ENCODE assay signal across 21 cellular contexts in genomic region chr16:81680444-81681263, GRCh38.
DNase-seq lines count a peak whose midpoint lies in the region; FAIRE-seq and TF ChIP-seq lines count a peak whose summit lies in the region.
"Had no signal": no experiment of that assay in that cellular context is flagged by ENCODE, and none has a peak within 500 bp of the region (broad histone marks: within the 10 kb centered on the region; RNA-seq: fewer than 3 reads in every experiment).

No MANE protein-coding gene starts in this region.

- H3K27me3 ChIP-seq in Peyer's patch = no peaks in the 10 kb centered on the region
- no peaks in the 10 kb centered on the region for H3K27me3 ChIP-seq in H1 (replicated peaks in 1 of 4; ENCODE audit: control insufficient read depth in 3 of 4, extremely low read depth in 1 of 4, insufficient read depth in 3 of 4, low read length in 3 of 4)
- H3K27me3 ChIP-seq: neutrophil had no signal

- TF ChIP-seq EP300 in H1 (IDR thresholded peaks at IDR 0.05; ENCODE audit: borderline replicate concordance in 1 of 2, low read depth in 2 of 2, low read length in 2 of 2) = no peak

- H3K4me3 ChIP-seq in Peyer's patch = no peak overlapping the region
- H3K4me3 ChIP-seq in H1 (ENCODE audit: extremely low read depth in 1 of 4, insufficient read depth in 2 of 4, low read depth in 3 of 4, low read length in 4 of 4) = no peak overlapping the region

- no peak overlapping the region for H4K91ac ChIP-seq in H1 (replicated peaks; ENCODE audit: insufficient read length, low read length)

- H3K23me2 ChIP-seq in H1 (ENCODE audit: low read depth, low read length) = no peaks in the 10 kb centered on the region; the same call in 1 of the 2 replicates

- peaks cover 0 to 10% (median 0%) of the 10 kb centered on the region in 4 donors for H3K4me1 ChIP-seq in Peyer's patch
- no peaks in the 10 kb centered on the region; a peak in 1 of 7 replicates for H3K4me1 ChIP-seq in H1 (replicated peaks in 1 of 4; ENCODE audit: control insufficient read depth in 3 of 4, insufficient read depth in 4 of 4, low read length in 3 of 4)

- no peak overlapping the region for H3K4ac ChIP-seq in H1 (replicated peaks; ENCODE audit: insufficient read length, low read depth, low read length)

- POLR2A ChIA-PET in H1 (lab: Charles Lee; ENCODE audit: partially characterized antibody) = interaction anchor here (0.6 kb wide), 1 partner anchor 160 kb away, joined by 4 read pairs; no protein-coding TSS in a partner anchor

- no peak overlapping the region for H2AFZ ChIP-seq in H1 (ENCODE audit: low read length)

- peaks cover 0 to 71% (median 0%) of the 10 kb centered on the region in 3 donors for H3K36me3 ChIP-seq in Peyer's patch
- H3K36me3 ChIP-seq in H1 (ENCODE audit: control insufficient read depth in 2 of 4, insufficient read depth in 4 of 4, low read length in 3 of 4) = peaks cover 2 to 13% (median 10%) of the 10 kb centered on the region in 4 experiments; a peak in 4 of 8 replicates

- TF ChIP-seq CTCF in Peyer's patch (IDR thresholded peaks at IDR 0.05) = no peak
- TF ChIP-seq CTCF in H1 (IDR thresholded peaks at IDR 0.05; ENCODE audit: control extremely low read depth in 1 of 3, insufficient read depth in 1 of 3, low read depth in 1 of 3, low read length in 3 of 3) = no peak
- TF ChIP-seq CTCF in mesothelial cell of epicardium (IDR thresholded peaks at IDR 0.05; ENCODE audit: unreplicated experiment) = no peak
- TF ChIP-seq CTCF in GM20000 (IDR thresholded peaks at IDR 0.05; ENCODE audit: extremely low read depth, missing control alignments) = no peak

- peaks cover 4% of the 10 kb centered on the region; the same call in 1 of the 2 replicates for H3K79me1 ChIP-seq in H1 (ENCODE audit: low read depth, low read length)

- H4K8ac ChIP-seq in H1 (ENCODE audit: extremely low read depth, insufficient read depth, low read length) = no peak overlapping the region

- H3K9me3 Mint-ChIP-seq in mesothelial cell of epicardium = no peaks in the 10 kb centered on the region
- H3K9me3 Mint-ChIP-seq: activated CD4-positive, alpha-beta memory T cell treated with anti-CD3 and anti-CD28 coated beads for 36 hours; CD8-positive, alpha-beta T cell had no signal

- no peak overlapping the region for H2BK20ac ChIP-seq in H1 (ENCODE audit: low read length)

- H2BK12ac ChIP-seq in H1 (ENCODE audit: low read depth, low read length) = no peak overlapping the region

- H3K23ac ChIP-seq in H1 (ENCODE audit: insufficient read length) = no peak overlapping the region

- no peaks in the 10 kb centered on the region for H3K4me1 Mint-ChIP-seq in mesothelial cell of epicardium

- no peak for FAIRE-seq in H1 (lab: Jason Lieb, UNC)
- FAIRE-seq: frontal cortex, keratinocyte had no signal

- H3K27ac ChIP-seq in Peyer's patch (peak overlapping the region in 3 of 4 donors; percentile 5 to 61 (median 26)), H1 (ENCODE audit: low read depth, low read length) (no peak overlapping the region), substantia nigra (ENCODE audit: low read depth, low read length, poor library complexity, severe bottlenecking) (peak overlapping the region; percentile 42)
- H3K27ac ChIP-seq: neutrophil had no signal

- DNase-seq in Peyer's patch (peak in 1 of 3 donors; percentile 47), H1 (ENCODE audit: low read depth in 1 of 2, low spot score in 2 of 2) (no peak), mesothelial cell of epicardium (ENCODE audit: low spot score in 2 of 2, unreplicated experiment in 2 of 2) (no peak), substantia nigra (lab: John Stamatoyannopoulos, UW) (no peak), GM20000 (ENCODE audit: low spot score) (no peak), GF-D8 (lab: John Stamatoyannopoulos, UW) (no peak), occipital lobe (lab: John Stamatoyannopoulos, UW) (no peak)
- DNase-seq: activated CD4-positive, alpha-beta memory T cell treated with anti-CD3 and anti-CD28 coated beads for 36 hours; activated naive CD4-positive, alpha-beta T cell; CD8-positive, alpha-beta T cell; erythroblast; GDM1; Karpas-422; NCI-H1092; NCI-H1930; NK-92 treated with Interleukin-12 subunit alpha and Interleukin-12 subunit beta, amount 100 ng/mL, for 24 hours; retina; stimulated activated CD8-positive, alpha-beta memory T cell treated with anti-CD3 and anti-CD28 coated beads, Interleukin-4, amount 100 ng/mL, for 48 hours had no signal

- peak overlapping the region; percentile 6 for H3K27ac Mint-ChIP-seq in mesothelial cell of epicardium
- H3K27ac Mint-ChIP-seq: activated CD4-positive, alpha-beta memory T cell treated with anti-CD3 and anti-CD28 coated beads for 36 hours; CD8-positive, alpha-beta T cell had no signal

- TF ChIP-seq POLR2A in Peyer's patch (IDR thresholded peaks at IDR 0.05) (no peak), H1 (IDR thresholded peaks at IDR 0.05; ENCODE audit: control extremely low read depth in 1 of 2, low read depth in 2 of 2, low read length in 2 of 2) (no peak)

- no peaks in the 10 kb centered on the region for H3K27me3 Mint-ChIP-seq in mesothelial cell of epicardium (ENCODE audit: low read depth)
- H3K27me3 Mint-ChIP-seq: activated CD4-positive, alpha-beta memory T cell treated with anti-CD3 and anti-CD28 coated beads for 36 hours had no signal

- CTCF ChIA-PET in H1 (lab: Charles Lee; ENCODE audit: partially characterized antibody) = interaction anchor here (0.7 to 1.1 kb wide), 3 partner anchors 11 to 47 kb away, joined by 3 to 4 read pairs (median 3); no protein-coding TSS in a partner anchor

- H4K20me1 ChIP-seq in H1 (replicated peaks in 1 of 2; ENCODE audit: control insufficient read depth in 1 of 2, insufficient read depth in 2 of 2, low read length in 2 of 2) = peaks cover 0 to 15% of the 10 kb centered on the region in 2 experiments

- no peak overlapping the region for H2AK5ac ChIP-seq in H1 (ENCODE audit: low read depth, low read length)

- H3K9ac ChIP-seq in H1 (replicated peaks in 1 of 4; ENCODE audit: extremely low read depth in 1 of 4, low read depth in 3 of 4, low read length in 3 of 4) = no peak overlapping the region

- no peak overlapping the region for H2BK15ac ChIP-seq in H1 (ENCODE audit: low read length)

- no peak overlapping the region for H2BK120ac ChIP-seq in H1 (replicated peaks; ENCODE audit: low read depth, low read length)

- H3K79me2 ChIP-seq in H1 (ENCODE audit: control insufficient read depth in 1 of 2, insufficient read depth in 2 of 2, low read length in 2 of 2) = no peaks in the 10 kb centered on the region

- H3K4me3 Mint-ChIP-seq in mesothelial cell of epicardium = no peak overlapping the region
- H3K4me3 Mint-ChIP-seq: activated CD4-positive, alpha-beta memory T cell treated with anti-CD3 and anti-CD28 coated beads for 36 hours; CD8-positive, alpha-beta T cell had no signal

- 0 out of 2 replicates have a peak overlapping the region, but pooled peaks have one; percentile 52 for H2BK5ac ChIP-seq in H1 (ENCODE audit: low read depth, low read length)

- no peak overlapping the region for H3K4me2 ChIP-seq in H1 (ENCODE audit: insufficient read depth in 1 of 2, low read depth in 2 of 2, low read length in 2 of 2)

- no peak overlapping the region for H3K14ac ChIP-seq in H1 (ENCODE audit: insufficient read length)

- no peak overlapping the region for H4K5ac ChIP-seq in H1 (ENCODE audit: insufficient read length, low read depth, low read length)

- peaks cover 21% of the 10 kb centered on the region for H3K36me3 Mint-ChIP-seq in mesothelial cell of epicardium

- H3K9me3 ChIP-seq in Peyer's patch (no peaks in the 10 kb centered on the region), H1 (ENCODE audit: insufficient read depth in 2 of 2, low read depth in 1 of 2, low read length in 1 of 2) (no peaks in the 10 kb centered on the region)
- H3K9me3 ChIP-seq: neutrophil had no signal

- H3K18ac ChIP-seq in H1 (ENCODE audit: extremely low read depth, low read length) = no peak overlapping the region

- H3K56ac ChIP-seq in H1 (replicated peaks; ENCODE audit: insufficient read length, low read depth, low read length) = no peak overlapping the region

- WGBS in H1 (ENCODE audit: extremely low coverage in 1 of 2, insufficient coverage in 1 of 2, insufficient read length in 1 of 2, insufficient replicate concordance in 2 of 2, low coverage in 1 of 2, low lambda C conversion rate in 2 of 2, missing lambda C conversion rate in 1 of 2), 2 experiments = 95% methylated on average over 22 of the region's 22 CpGs; no CpG with 5 or more reads in 1 of the 2 experiments

- TF ChIP-seq RAD21 in H1 (IDR thresholded peaks at IDR 0.05 in 1 of 2, conservative IDR thresholded peaks at IDR 0.05 in 1 of 2; ENCODE audit: low read depth in 2 of 2, low read length in 2 of 2) = no peak

TF ChIP-seq in H1, 55 proteins besides CTCF, POLR2A, EP300 and RAD21 (continues in another document):
- TF ChIP-seq SUZ12 (IDR thresholded peaks at IDR 0.05; ENCODE audit: low read length) = no peak
- no peak for TF ChIP-seq KDM1A (IDR thresholded peaks at IDR 0.05; ENCODE audit: borderline replicate concordance, low read length)
- no peak for TF ChIP-seq TEAD4 (IDR thresholded peaks at IDR 0.05; ENCODE audit: low read depth, low read length)
- no peak for TF ChIP-seq SAP30 (IDR thresholded peaks at IDR 0.05; ENCODE audit: insufficient read depth, insufficient replicate concordance, low read length)
- TF ChIP-seq RNF2 (IDR thresholded peaks at IDR 0.05; ENCODE audit: borderline replicate concordance, low read depth, low read length, missing control alignments, poor library complexity, severe bottlenecking) = no peak
- TF ChIP-seq CHD2 (IDR thresholded peaks at IDR 0.05; ENCODE audit: low read length) = no peak
